ENCODE assay signal across 29 cellular contexts in the genomic region with DNA sequence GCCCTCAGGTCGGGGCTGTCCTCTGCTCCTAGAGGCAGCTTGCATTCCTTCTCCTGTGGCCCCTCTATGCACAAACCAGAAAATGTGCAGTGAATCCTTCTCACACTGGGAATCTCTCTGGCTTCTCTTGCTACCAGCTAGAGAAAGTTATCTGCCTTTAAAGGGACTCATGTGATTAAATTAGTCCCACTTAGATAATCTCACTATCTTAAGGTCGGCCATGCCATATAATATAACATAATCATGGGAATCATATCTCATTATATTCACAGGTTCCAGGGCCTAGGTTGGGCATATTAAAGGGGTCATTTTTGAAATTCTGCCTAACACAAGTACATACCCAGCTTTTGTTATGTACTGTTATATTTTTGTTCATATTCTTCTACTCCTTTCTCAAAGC. TPM values are rescaled to one million over a fixed set of nuclear protein-coding genes. Genes with fewer than 3 reads are reported as not detected.
"Had no signal": no experiment of that assay in that cellular context is flagged by ENCODE, and none has a peak within 500 bp of the region (broad histone marks: within the 10 kb centered on the region; RNA-seq: fewer than 3 reads in every experiment).

No MANE protein-coding gene starts in this region.

- DNase-seq: activated CD4-positive, alpha-beta T cell treated with anti-CD3 and anti-CD28 coated beads for 48 hours; activated CD4-positive, alpha-beta T cell treated with anti-CD3 and anti-CD28 coated beads, Interleukin-2, amount 50 U/mL, for 48 hours; activated CD8-positive, alpha-beta memory T cell treated with anti-CD3 and anti-CD28 coated beads for 24 hours; activated effector memory CD4-positive, alpha-beta T cell treated with Interleukin-2 at 50 U/mL for 16 hours; activated naive CD4-positive, alpha-beta T cell treated with Interleukin-2 at 50 U/mL for 16 hours; adrenal gland; aorta; body of pancreas; cerebellar nuclear complex; colonic mucosa; effector CD8-positive, alpha-beta T cell; kidney; left colon; naive thymus-derived CD8-positive, alpha-beta T cell; occipital lobe; posterior cingulate gyrus; right cardiac atrium; stimulated activated CD4-positive, alpha-beta T cell treated with anti-CD3 and anti-CD28 coated beads, Interleukin-4, amount 100 ng/mL, for 24 hours had no signal

- H3K9me3 Mint-ChIP-seq: memory B cell; neural progenitor cell; stimulated activated effector memory CD8-positive, alpha-beta T cell treated with anti-CD3 and anti-CD28 coated beads, Interleukin-12 subunit alpha, Interleukin-12 subunit beta, amount 100 ng/mL, for 72 hours; stimulated activated naive CD8-positive, alpha-beta T cell treated with anti-CD3 and anti-CD28 coated beads, Interleukin-15, Interleukin-2, amounts not matched to agents 100 ng/mL and 50 ng/mL, for 24 hours; type B pancreatic cell had no signal

- H3K36me3 ChIP-seq: adrenal gland, cardiac muscle cell, colonic mucosa, gastroesophageal sphincter, neural progenitor cell, vagina had no signal

- H3K4me3 Mint-ChIP-seq: activated naive CD8-positive, alpha-beta T cell; memory B cell; naive thymus-derived CD8-positive, alpha-beta T cell; neural progenitor cell; stimulated activated effector memory CD8-positive, alpha-beta T cell treated with anti-CD3 and anti-CD28 coated beads, Interleukin-12 subunit alpha, Interleukin-12 subunit beta, amount 100 ng/mL, for 72 hours; stimulated activated naive CD8-positive, alpha-beta T cell treated with anti-CD3 and anti-CD28 coated beads, Interleukin-15, Interleukin-2, amounts not matched to agents 100 ng/mL and 50 ng/mL, for 24 hours; type B pancreatic cell had no signal

- H3K27ac ChIP-seq: adrenal gland, body of pancreas, cardiac muscle cell, colonic mucosa, gastroesophageal sphincter, hepatocyte, neural progenitor cell, vagina had no signal

- H2AFZ ChIP-seq: hepatocyte, neural progenitor cell had no signal

- H3K27ac Mint-ChIP-seq: activated naive CD8-positive, alpha-beta T cell; memory B cell; naive thymus-derived CD8-positive, alpha-beta T cell; neural progenitor cell; stimulated activated effector memory CD8-positive, alpha-beta T cell treated with anti-CD3 and anti-CD28 coated beads, Interleukin-12 subunit alpha, Interleukin-12 subunit beta, amount 100 ng/mL, for 72 hours; stimulated activated naive CD8-positive, alpha-beta T cell treated with anti-CD3 and anti-CD28 coated beads, Interleukin-15, Interleukin-2, amounts not matched to agents 100 ng/mL and 50 ng/mL, for 24 hours; type B pancreatic cell had no signal

- H3K9me3 ChIP-seq: adrenal gland, body of pancreas, colonic mucosa, gastroesophageal sphincter, vagina had no signal

- H3K79me2 ChIP-seq: hepatocyte had no signal

- H3K27me3 Mint-ChIP-seq: memory B cell, type B pancreatic cell had no signal

- H3K36me3 Mint-ChIP-seq: activated naive CD8-positive, alpha-beta T cell; memory B cell; naive thymus-derived CD8-positive, alpha-beta T cell; neural progenitor cell; stimulated activated effector memory CD8-positive, alpha-beta T cell treated with anti-CD3 and anti-CD28 coated beads, Interleukin-12 subunit alpha, Interleukin-12 subunit beta, amount 100 ng/mL, for 72 hours; type B pancreatic cell had no signal

- H3K4me1 Mint-ChIP-seq: memory B cell; naive thymus-derived CD8-positive, alpha-beta T cell; neural progenitor cell; stimulated activated effector memory CD8-positive, alpha-beta T cell treated with anti-CD3 and anti-CD28 coated beads, Interleukin-12 subunit alpha, Interleukin-12 subunit beta, amount 100 ng/mL, for 72 hours had no signal

- H3K4me1 ChIP-seq: adrenal gland, body of pancreas, colonic mucosa, gastroesophageal sphincter, neural progenitor cell, vagina had no signal

- H3K27me3 ChIP-seq: adrenal gland, body of pancreas, cardiac muscle cell, colonic mucosa, gastroesophageal sphincter, hepatocyte, neural progenitor cell, vagina had no signal

- H3K9ac ChIP-seq: neural progenitor cell had no signal

- H3K4me2 ChIP-seq: hepatocyte, neural progenitor cell had no signal

- ATAC-seq: activated CD4-positive, CD25-positive, alpha-beta regulatory T cell treated with anti-CD3 and anti-CD28 coated beads, Interleukin-2, amount 50 U/mL, for 24 hours; body of pancreas; gastroesophageal sphincter; left colon; naive thymus-derived CD8-positive, alpha-beta T cell; right cardiac atrium; stimulated activated effector memory CD8-positive, alpha-beta T cell treated with anti-CD3 and anti-CD28 coated beads, Interleukin-12 subunit alpha, Interleukin-12 subunit beta, amount 100 ng/mL, for 72 hours had no signal

- H3K4me3 ChIP-seq: adrenal gland, body of pancreas, cardiac muscle cell, colonic mucosa, gastroesophageal sphincter, hepatocyte, neural progenitor cell, vagina had no signal

RNA-seq across cellular contexts. Expression of a gene that starts 31.4 kb away (rescaled TPM):
- total RNA-seq: cardiac muscle cell; naive thymus-derived CD8-positive, alpha-beta T cell had no signal
- polyA plus RNA-seq: cardiac muscle cell; naive thymus-derived CD8-positive, alpha-beta T cell had no signal
